21 cellular contexts compared by ENCODE assay signal in genomic region chr3:153158184-153158583, GRCh38.
"Had no signal": no experiment of that assay in that cellular context is flagged by ENCODE, and none has a peak within 500 bp of the region (broad histone marks: within the 10 kb centered on the region; RNA-seq: fewer than 3 reads in every experiment).

No MANE protein-coding gene starts in this region.

- ATAC-seq: esophagus mucosa; gastroesophageal sphincter; left cardiac atrium; left ventricle myocardium superior; naive thymus-derived CD4-positive, alpha-beta T cell had no signal

- H3K36me3 Mint-ChIP-seq: immature natural killer cell had no signal

- H3K9me3 Mint-ChIP-seq: central memory CD8-positive, alpha-beta T cell; naive thymus-derived CD4-positive, alpha-beta T cell had no signal

- H3K27ac Mint-ChIP-seq: immature natural killer cell had no signal

- H3K4me3 Mint-ChIP-seq: central memory CD8-positive, alpha-beta T cell; immature natural killer cell had no signal

- DNase-seq: cortex of kidney; dorsolateral prefrontal cortex; effector CD8-positive, alpha-beta T cell; glutamatergic neuron; immature natural killer cell; kidney; left cardiac atrium; left ventricle myocardium superior; mesendoderm; naive thymus-derived CD4-positive, alpha-beta T cell; stimulated activated CD4-positive, alpha-beta T cell treated with anti-CD3 and anti-CD28 coated beads, Interleukin-4, amount 100 ng/mL, for 1 hour; stimulated activated naive CD4-positive, alpha-beta T cell; stomach; substantia nigra; transverse colon had no signal

- H3K36me3 ChIP-seq: gastroesophageal sphincter, right atrium auricular region, stomach, thoracic aorta, transverse colon had no signal

- H3K4me3 ChIP-seq: dorsolateral prefrontal cortex, gastroesophageal sphincter, right atrium auricular region, smooth muscle cell, stomach, thoracic aorta, transverse colon had no signal

- H3K4me2 ChIP-seq: smooth muscle cell had no signal

- H3K27ac ChIP-seq: dorsolateral prefrontal cortex, gastroesophageal sphincter, right atrium auricular region, thoracic aorta, transverse colon had no signal

- H3K27me3 Mint-ChIP-seq: central memory CD8-positive, alpha-beta T cell had no signal

- H3K9me3 ChIP-seq: gastroesophageal sphincter, right atrium auricular region, stomach, thoracic aorta, transverse colon had no signal

- H3K27me3 ChIP-seq: dorsolateral prefrontal cortex, gastroesophageal sphincter, right atrium auricular region, stomach, transverse colon had no signal
